Comparison of ENCODE assay signal across 8 cellular contexts in genomic region chr6:135180458-135181332, GRCh38. TPM values are rescaled to one million over a fixed set of nuclear protein-coding genes. Genes with fewer than 3 reads are reported as not detected.
DNase-seq lines count a peak whose midpoint lies in the region; ATAC-seq and TF ChIP-seq lines count a peak whose summit lies in the region.

TSS of gene MYB (plus strand) at chr6:135181308. CDS start at chr6:135181514, 206 bp downstream.

- TF ChIP-seq CTCF in GM10266 (IDR thresholded peaks at IDR 0.05; ENCODE audit: control insufficient read depth, insufficient read depth, low read depth, missing control alignments) (no peak), NB4 (IDR thresholded peaks at IDR 0.05; ENCODE audit: low read depth, low read length) (no peak), psoas muscle (IDR thresholded peaks at IDR 0.05) (no peak)

- 1% methylated on average over 25 to 83 of the region's 83 CpGs for WGBS in psoas muscle, 3 donors

- H3K36me3 ChIP-seq in psoas muscle (ENCODE audit: insufficient read depth in 1 of 2, low read depth in 1 of 2), result no peaks in the 10 kb centered on the region

- TF ChIP-seq POLR2A in NB4 (IDR thresholded peaks at IDR 0.05; ENCODE audit: extremely low read depth, insufficient read length), result peak; percentile 69

- H3K4me3 ChIP-seq in NB4 (ENCODE audit: low read depth, low read length), result peak within 1 kb of the TSS; percentile 97
- peak within 1 kb of the TSS; percentile 75 for H3K4me3 ChIP-seq in psoas muscle

- no peak within 1 kb of the TSS for H3K27ac ChIP-seq in psoas muscle

- peaks cover 0 to 43% (median 14%) of the 10 kb centered on the region in 3 donors for H3K27me3 ChIP-seq in psoas muscle (ENCODE audit: insufficient read depth in 3 of 3, low read length in 2 of 3)

- in situ Hi-C loops in SK-MEL-5 (cut with HindIII; ENCODE audit: low pct_unique_long_range_greater_than_20kb, low sequenced_read_pairs), result no loop called here

- no peaks in the 10 kb centered on the region for H3K9me3 ChIP-seq in psoas muscle

- peak; percentile 35 for ATAC-seq in HG02588 (IDR thresholded peaks at IDR 0.05; ENCODE audit: unreplicated experiment)
- ATAC-seq in psoas muscle, result peak; percentile 77 to 87 (median 83)
- no peak for ATAC-seq in GM18519 (IDR thresholded peaks at IDR 0.05; ENCODE audit: low FRiP score, unreplicated experiment)

- H3K4me1 ChIP-seq in psoas muscle, result peaks cover 21% of the 10 kb centered on the region

- intact Hi-C loops in head of caudate nucleus (cut with DNase I), result no loop called here
- intact Hi-C loops in psoas muscle (cut with DNase I), result no loop called here

- DNase-seq in GM10266 (ENCODE audit: extremely low spot score), result peak; percentile 94
- DNase-seq in NB4 (ENCODE audit: low read depth), result peak; percentile 93
- peak; percentile 62 for DNase-seq in SK-MEL-5 (ENCODE audit: low read depth, low spot score)
- DNase-seq in activated gamma-delta T cell treated with Interleukin-2 at 50 U/mL for 16 hours, result peak; percentile 70
- peak in 41 of 42 donors; percentile 21 to 79 (median 55) for DNase-seq in head of caudate nucleus
- DNase-seq in psoas muscle, result peak; percentile 40 to 72

RNA-seq across cellular contexts. Expression of gene MYB, which starts in this region (rescaled TPM):
- total RNA-seq in SK-MEL-5 (2014; rRNA removed; shearing (Covaris generic)), result 1.3 and 2.0 TPM in 2 replicates
- polyA plus RNA-seq in SK-MEL-5 (2015; cell fraction: cytosol; rRNA removed), result 1.8 and 2.4 TPM in 2 replicates
- polyA plus RNA-seq in SK-MEL-5 (2015; cell fraction: nucleus; rRNA removed), result 1.7 and 6.0 TPM in 2 replicates
- total RNA-seq in psoas muscle, result under 1 TPM in 1 of 4 donors, not detected in 3; 0.28 TPM
- under 1 TPM; 0.04 to 0.07 (median 0.04) TPM for polyA plus RNA-seq in psoas muscle

Comparison
In these comparisons a context has a peak if more than half of its experiments do, and no peak if none do; other contexts are left out.
1. Peak in DNase-seq, ATAC-seq and H3K4me3 ChIP-seq in psoas muscle; RNA of the gene not detected or under 1 TPM.